8 cellular contexts compared by ENCODE assay signal in the genomic region with DNA sequence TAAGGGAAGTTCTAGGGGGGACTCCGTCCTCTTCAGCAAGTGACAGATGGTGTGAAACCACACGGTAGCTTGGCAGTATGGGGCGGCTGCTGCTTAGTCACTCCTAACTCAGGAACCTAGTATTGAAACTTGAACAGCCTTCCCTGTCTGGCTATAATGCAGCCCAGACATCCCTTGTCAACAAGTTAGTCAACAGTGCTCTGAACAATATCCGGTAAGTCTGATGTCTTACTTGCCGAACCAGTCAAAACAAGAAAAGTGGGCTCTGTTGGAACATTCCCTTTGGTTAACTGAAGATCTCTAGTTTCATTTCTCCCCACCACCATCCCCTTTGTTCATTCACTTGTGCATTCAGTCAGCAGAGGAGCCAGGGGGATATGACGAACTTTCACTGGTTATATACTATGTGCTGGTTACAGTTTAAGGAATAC. TPM values are rescaled to one million over a fixed set of nuclear protein-coding genes. Genes with fewer than 3 reads are reported as not detected.
DNase-seq lines count a peak whose midpoint lies in the region; ATAC-seq and TF ChIP-seq lines count a peak whose summit lies in the region.

No MANE protein-coding gene starts in this region.

- H2AFZ ChIP-seq in mesenchymal stem cell (ENCODE audit: low read depth, low read length), result no peak overlapping the region

- no peak overlapping the region for H3K14ac ChIP-seq in mesenchymal stem cell (ENCODE audit: low read length in 2 of 2)

- no peaks in the 10 kb centered on the region for H3K9me3 Mint-ChIP-seq in activated naive CD4-positive, alpha-beta T cell treated with anti-CD3 and anti-CD28 coated beads, Interleukin-2, amount 50 U/mL, for 24 hours

- H3K4me1 ChIP-seq in mesenchymal stem cell (ENCODE audit: control insufficient read depth, insufficient read depth, low read depth, low read length), result no peaks in the 10 kb centered on the region

- H4K8ac ChIP-seq in mesenchymal stem cell (ENCODE audit: low read length), result no peak overlapping the region

- H2BK12ac ChIP-seq in mesenchymal stem cell (ENCODE audit: low read length in 2 of 2), result no peak overlapping the region

- no peak overlapping the region for H3K9ac ChIP-seq in mesenchymal stem cell (ENCODE audit: low read length)

- peaks cover 23% of the 10 kb centered on the region for H3K4me1 Mint-ChIP-seq in activated naive CD4-positive, alpha-beta T cell treated with anti-CD3 and anti-CD28 coated beads, Interleukin-2, amount 50 U/mL, for 24 hours

- peak overlapping the region; percentile 28 for H3K4me3 Mint-ChIP-seq in activated naive CD4-positive, alpha-beta T cell treated with anti-CD3 and anti-CD28 coated beads, Interleukin-2, amount 50 U/mL, for 24 hours

- no peak overlapping the region for H2BK5ac ChIP-seq in mesenchymal stem cell (ENCODE audit: low read depth, low read length, poor library complexity, severe bottlenecking)

- in situ Hi-C loops in GM13976 (cut with MboI; ENCODE audit: low sequenced_read_pairs, unreplicated experiment), result no loop called here

- no peak overlapping the region for H3K18ac ChIP-seq in mesenchymal stem cell (ENCODE audit: low read depth in 1 of 2, low read length in 2 of 2)

- peak overlapping the region; percentile 53 for H3K27ac Mint-ChIP-seq in activated naive CD4-positive, alpha-beta T cell treated with anti-CD3 and anti-CD28 coated beads, Interleukin-2, amount 50 U/mL, for 24 hours

- H3K79me1 ChIP-seq in mesenchymal stem cell (replicated peaks; ENCODE audit: low read length, poor library complexity, severe bottlenecking), result no peaks in the 10 kb centered on the region

- H3K9me3 ChIP-seq in mesenchymal stem cell (ENCODE audit: control insufficient read depth, low read length) (no peaks in the 10 kb centered on the region), WERI-Rb-1 (ENCODE audit: severe bottlenecking) (no peaks in the 10 kb centered on the region)

- no peak overlapping the region for H2BK120ac ChIP-seq in mesenchymal stem cell (ENCODE audit: low read depth, low read length)

- H3K27ac ChIP-seq in mesenchymal stem cell (ENCODE audit: low read length, poor library complexity, severe bottlenecking) (no peak overlapping the region), WERI-Rb-1 (no peak overlapping the region)

- H3K4me3 ChIP-seq in mesenchymal stem cell (ENCODE audit: insufficient read depth in 1 of 2, low read depth in 1 of 2, low read length in 2 of 2), result no peak overlapping the region
- no peak overlapping the region for H3K4me3 ChIP-seq in WERI-Rb-1 (ENCODE audit: low read depth, low read length)

- H2BK15ac ChIP-seq in mesenchymal stem cell (ENCODE audit: low read depth, poor library complexity, severe bottlenecking), result no peak overlapping the region

- no peak overlapping the region for H2AK5ac ChIP-seq in mesenchymal stem cell (ENCODE audit: low read length, severe bottlenecking)

- no peaks in the 10 kb centered on the region for H3K36me3 Mint-ChIP-seq in activated naive CD4-positive, alpha-beta T cell treated with anti-CD3 and anti-CD28 coated beads, Interleukin-2, amount 50 U/mL, for 24 hours

- ATAC-seq in GM21737 (IDR thresholded peaks at IDR 0.05; ENCODE audit: unreplicated experiment), result peak; percentile 99

- H4K91ac ChIP-seq in mesenchymal stem cell (ENCODE audit: low read length), result no peak overlapping the region

- H3K27me3 Mint-ChIP-seq in activated naive CD4-positive, alpha-beta T cell treated with anti-CD3 and anti-CD28 coated beads, Interleukin-2, amount 50 U/mL, for 24 hours, result peaks cover 5% of the 10 kb centered on the region

- no peak overlapping the region for H3K4ac ChIP-seq in mesenchymal stem cell (ENCODE audit: low read depth in 1 of 2, low read length in 2 of 2)

- no peak for TF ChIP-seq CTCF in GM13976 (IDR thresholded peaks at IDR 0.05; ENCODE audit: borderline replicate concordance, control extremely low read depth, extremely low read depth, insufficient read depth, missing control alignments)
- TF ChIP-seq CTCF in WERI-Rb-1 (IDR thresholded peaks at IDR 0.05; ENCODE audit: low read depth, low read length), result no peak

- DNase-seq in GM13976 (ENCODE audit: low spot score), result peak; percentile 43
- DNase-seq in NAMALWA (ENCODE audit: low spot score), result peak; percentile 49
- peak; percentile 14 for DNase-seq in stimulated activated CD8-positive, alpha-beta memory T cell treated with anti-CD3 and anti-CD28 coated beads, Interleukin-12 subunit alpha, Interleukin-12 subunit beta, amount 100 ng/mL, for 4 hours (ENCODE audit: low read depth)
- DNase-seq in mesenchymal stem cell, result no peak
- no peak for DNase-seq in foreskin melanocyte
- DNase-seq in WERI-Rb-1, result no peak

- no peaks in the 10 kb centered on the region for H3K36me3 ChIP-seq in mesenchymal stem cell (ENCODE audit: control insufficient read depth in 1 of 2, insufficient read depth in 2 of 2, low read depth in 1 of 2, low read length in 2 of 2)
- H3K36me3 ChIP-seq in WERI-Rb-1, result no peaks in the 10 kb centered on the region

- no peak overlapping the region for H3K4me2 ChIP-seq in mesenchymal stem cell (ENCODE audit: low read length, poor library complexity, severe bottlenecking)

- peaks cover 10 to 26% of the 10 kb centered on the region in 2 experiments for H3K27me3 ChIP-seq in mesenchymal stem cell (ENCODE audit: control insufficient read depth in 1 of 2, insufficient read depth in 1 of 2, low read length in 2 of 2)
- H3K27me3 ChIP-seq in WERI-Rb-1 (ENCODE audit: insufficient read depth, low read depth, severe bottlenecking), result peaks cover 18% of the 10 kb centered on the region

- H3K23ac ChIP-seq in mesenchymal stem cell (ENCODE audit: low read length in 2 of 2), result no peak overlapping the region

- 93% methylated on average over 6 of the region's 6 CpGs for WGBS in mesenchymal stem cell

RNA-seq across cellular contexts. Expression of a gene that starts 18.7 kb away (rescaled TPM):
- not detected for polyA plus RNA-seq in mesenchymal stem cell (2013, experiment 1 of 2)
- not detected for polyA plus RNA-seq in mesenchymal stem cell (2013, experiment 2 of 2)

Comparison
In these comparisons a context has a peak if more than half of its experiments do, and no peak if none do; other contexts are left out.
1. DNase-seq: peak in GM13976 (single experiment), NAMALWA (single experiment) and stimulated activated CD8-positive, alpha-beta memory T cell treated with anti-CD3 and anti-CD28 coated beads, Interleukin-12 subunit alpha, Interleukin-12 subunit beta, amount 100 ng/mL, for 4 hours (single experiment); none in mesenchymal stem cell (single experiment), foreskin melanocyte (single experiment) and WERI-Rb-1 (single experiment).